ENCODE assay signal across 21 cellular contexts in genomic region chr5:9479361-9479760, GRCh38.
DNase-seq lines count a peak whose midpoint lies in the region; ATAC-seq and TF ChIP-seq lines count a peak whose summit lies in the region.
"Had no signal": no experiment of that assay in that cellular context is flagged by ENCODE, and none has a peak within 500 bp of the region (broad histone marks: within the 10 kb centered on the region; RNA-seq: fewer than 3 reads in every experiment).

No MANE protein-coding gene starts in this region.

- peaks cover 22% of the 10 kb centered on the region for H3K9me3 Mint-ChIP-seq in CD8-positive, alpha-beta T cell

- DNase-seq in AG04449 (ENCODE audit: low read depth, low spot score) (peak; percentile 88), HFF-Myc (ENCODE audit: extremely low read depth, low read depth) (peak; percentile 80), brain microvascular endothelial cell (peak; percentile 43), foreskin fibroblast (peak; percentile 89), dorsolateral prefrontal cortex (no peak)
- no peak for DNase-seq in CD8-positive, alpha-beta T cell
- DNase-seq: activated CD4-positive, alpha-beta T cell treated with anti-CD3 and anti-CD28 coated beads, Interleukin-2, amount 50 U/mL, for 48 hours; activated naive CD4-positive, alpha-beta T cell; anterior cingulate cortex; CD4-positive, alpha-beta memory T cell; DND-41; left colon; NCI-H1048; NCI-H2081 treated with DMSO at 0.1 percent for 48 hours; NCI-H526; SIG-M5 had no signal

- H3K9me3 ChIP-seq in CD8-positive, alpha-beta T cell (ENCODE audit: low read length), result peaks cover 5% of the 10 kb centered on the region

- no peak overlapping the region for H3K27ac Mint-ChIP-seq in CD8-positive, alpha-beta T cell
- H3K27ac Mint-ChIP-seq: CD4-positive, alpha-beta memory T cell; mesothelial cell of epicardium; T-helper 1 cell treated with Interleukin-12 subunit alpha and Interleukin-12 subunit beta and Interleukin-4 antibody, amounts not matched to agents 30 μg/mL and 1 μg/mL, for 36 hours had no signal

- CTCF ChIA-PET in AG04449 (lab: Yijun Ruan, JAX), result no interaction called here
- CTCF ChIA-PET in CD8-positive, alpha-beta T cell (lab: Charles Lee), result no interaction called here

- H3K36me3 Mint-ChIP-seq in CD8-positive, alpha-beta T cell, result no peaks in the 10 kb centered on the region
- H3K36me3 Mint-ChIP-seq: CD4-positive, alpha-beta memory T cell had no signal

- intact Hi-C loops in dorsolateral prefrontal cortex (cut with DNase I), result no loop called here
- intact Hi-C loops in CD8-positive, alpha-beta T cell (cut with DNase I, micrococcal nuclease), result no loop called here

- H3K27me3 Mint-ChIP-seq in CD8-positive, alpha-beta T cell (ENCODE audit: low read depth), result no peaks in the 10 kb centered on the region
- H3K27me3 Mint-ChIP-seq: CD4-positive, alpha-beta memory T cell had no signal

- H3K27me3 ChIP-seq in brain microvascular endothelial cell (replicated peaks) (no peaks in the 10 kb centered on the region), dorsolateral prefrontal cortex (no peaks in the 10 kb centered on the region)
- no peaks in the 10 kb centered on the region for H3K27me3 ChIP-seq in CD8-positive, alpha-beta T cell (ENCODE audit: insufficient read depth, low read length)

- TF ChIP-seq CTCF in AG04449 (IDR thresholded peaks at IDR 0.05; ENCODE audit: insufficient read depth, low read length, missing control alignments) (no peak), HFF-Myc (IDR thresholded peaks at IDR 0.05; ENCODE audit: low read depth, low read length, missing control alignments) (no peak), brain microvascular endothelial cell (IDR thresholded peaks at IDR 0.05; ENCODE audit: low read depth, low read length, missing control alignments) (no peak), foreskin fibroblast (IDR thresholded peaks at IDR 0.05; ENCODE audit: low read depth, low read length) (no peak), dorsolateral prefrontal cortex (IDR thresholded peaks at IDR 0.05 in 54 of 56, conservative IDR thresholded peaks at IDR 0.05 in 2 of 56; ENCODE audit: low read depth in 1 of 56, partially characterized antibody in 56 of 56) (no peak)
- no peak for TF ChIP-seq CTCF in CD8-positive, alpha-beta T cell (IDR thresholded peaks at IDR 0.05)

- in situ Hi-C loops in brain microvascular endothelial cell (cut with HindIII; ENCODE audit: low pct_ligation_motif_present, low sequenced_read_pairs), result no loop called here

- H3K4me3 Mint-ChIP-seq in CD8-positive, alpha-beta T cell, result no peak overlapping the region
- H3K4me3 Mint-ChIP-seq: CD4-positive, alpha-beta memory T cell; mesothelial cell of epicardium; T-helper 1 cell treated with Interleukin-12 subunit alpha and Interleukin-12 subunit beta and Interleukin-4 antibody, amounts not matched to agents 30 μg/mL and 1 μg/mL, for 36 hours had no signal

- no peaks in the 10 kb centered on the region for H3K4me1 ChIP-seq in CD8-positive, alpha-beta T cell (ENCODE audit: insufficient read depth, low read length)

- ATAC-seq in GM21447 (IDR thresholded peaks at IDR 0.05; ENCODE audit: unreplicated experiment) (no peak), HG03139 (IDR thresholded peaks at IDR 0.05; ENCODE audit: unreplicated experiment) (no peak)
- no peak for ATAC-seq in CD8-positive, alpha-beta T cell
- ATAC-seq: left colon had no signal

- H3K4me3 ChIP-seq in AG04449 (ENCODE audit: low read depth, low read length) (no peak overlapping the region), HFF-Myc (replicated peaks; ENCODE audit: low read depth, low read length) (no peak overlapping the region), brain microvascular endothelial cell (ENCODE audit: low read depth, low read length) (no peak overlapping the region), foreskin fibroblast (ENCODE audit: low read depth in 1 of 2, low read length in 2 of 2) (no peak overlapping the region), dorsolateral prefrontal cortex (no peak overlapping the region)
- no peak overlapping the region for H3K4me3 ChIP-seq in CD8-positive, alpha-beta T cell (ENCODE audit: low read depth, low read length)

- no peaks in the 10 kb centered on the region for H3K36me3 ChIP-seq in brain microvascular endothelial cell (replicated peaks)
- no peaks in the 10 kb centered on the region for H3K36me3 ChIP-seq in CD8-positive, alpha-beta T cell (ENCODE audit: insufficient read depth, low read length)

- POLR2A ChIA-PET in AG04449 (lab: Yijun Ruan, JAX), result no interaction called here
- POLR2A ChIA-PET in CD8-positive, alpha-beta T cell (lab: Charles Lee), result no interaction called here

- no peak overlapping the region for H3K27ac ChIP-seq in brain microvascular endothelial cell
- no peak overlapping the region for H3K27ac ChIP-seq in dorsolateral prefrontal cortex
- H3K27ac ChIP-seq in CD8-positive, alpha-beta T cell (ENCODE audit: low read depth, low read length), result no peak overlapping the region
- H3K27ac ChIP-seq: HL-60 had no signal

- H3K4me1 Mint-ChIP-seq in CD8-positive, alpha-beta T cell (ENCODE audit: low read depth), result no peaks in the 10 kb centered on the region
- H3K4me1 Mint-ChIP-seq: CD4-positive, alpha-beta memory T cell had no signal

Comparison
In these comparisons a context has a peak if more than half of its experiments do, and no peak if none do; other contexts are left out.
1. DNase-seq: peak in AG04449 (single experiment), HFF-Myc (single experiment), brain microvascular endothelial cell (single experiment) and foreskin fibroblast (2 of 2); none in dorsolateral prefrontal cortex (0 of 10) and CD8-positive, alpha-beta T cell (0 of 7).